8 cellular contexts compared by ENCODE assay signal in genomic region chr20:50931306-50932015, GRCh38. TPM values are rescaled to one million over a fixed set of nuclear protein-coding genes. Genes with fewer than 3 reads are reported as not detected.
DNase-seq lines count a peak whose midpoint lies in the region; ATAC-seq and TF ChIP-seq lines count a peak whose summit lies in the region.

TSS of gene ADNP (minus strand) at chr20:50931437. CDS start at chr20:50903996, 27,441 bp downstream.

- CTCF ChIA-PET in PC-3 (lab: Charles Lee), result interaction anchor here (0.6 to 1.4 kb wide), 7 partner anchors 27 to 766 kb away, joined by 3 to 11 read pairs (median 8); partner anchors contain the start of genes BCAS4, DPM1 and MOCS3

- peaks cover 31% of the 10 kb centered on the region for H3K4me1 ChIP-seq in PC-3 (ENCODE audit: insufficient read depth, low read length)

- POLR2A ChIA-PET in PC-3 (lab: Charles Lee; ENCODE audit: unreplicated experiment), result interaction anchor here (0.5 to 1.1 kb wide), 6 partner anchors 27 to 473 kb away, joined by 3 to 5 read pairs (median 3); partner anchors contain the start of genes BCAS4, DPM1 and MOCS3

- in situ Hi-C loops in KBM-7 (cut with MboI; ENCODE audit: low pct_unique_long_range_greater_than_20kb, low sequenced_read_pairs), result no loop called here

- H3K9ac ChIP-seq in PC-3 (ENCODE audit: low read length), result peak within 1 kb of the TSS; percentile 81

- no TSS peak for BruUV-seq in PC-3 (replicated peaks; lab: Mats Ljungman, UMichigan)

- peak; percentile 51 for ATAC-seq in GM21619 (IDR thresholded peaks at IDR 0.05; ENCODE audit: unreplicated experiment)
- peak; percentile 70 for ATAC-seq in PC-3

- H3K9me2 ChIP-seq in PC-3 (replicated peaks; ENCODE audit: low read length), result no peaks in the 10 kb centered on the region

- peaks cover 22% of the 10 kb centered on the region for H4K20me1 ChIP-seq in PC-3 (ENCODE audit: low read length)

- H3K4me3 ChIP-seq in PC-3 (ENCODE audit: low read length) (peak within 1 kb of the TSS; percentile 92), epithelial cell of proximal tubule (ENCODE audit: low read depth, low read length) (peak within 1 kb of the TSS; percentile 78)

- H3K27me3 ChIP-seq in PC-3 (ENCODE audit: low read length), result no peaks in the 10 kb centered on the region

- peak within 1 kb of the TSS; percentile 69 for H3K27ac ChIP-seq in PC-3 (ENCODE audit: low read length)

- intact Hi-C loops in PC-3 (cut with micrococcal nuclease), result loop anchor here (2.0 kb wide), 1 partner anchor 137 kb away; the partner anchor contains the start of gene BCAS4

- peaks cover 26% of the 10 kb centered on the region for H3F3A ChIP-seq in PC-3 (ENCODE audit: low read length, unreplicated experiment)

- TF ChIP-seq CTCF in PC-3 (conservative IDR thresholded peaks at IDR 0.05; ENCODE audit: low read depth, low read length) (peak; percentile 81), epithelial cell of proximal tubule (conservative IDR thresholded peaks at IDR 0.05; ENCODE audit: low read depth, low read length) (peak; percentile 57)

- DNase-seq in DMS53 (lab: John Stamatoyannopoulos, UW), result peak; percentile 98
- peak; percentile 96 for DNase-seq in KBM-7
- peak; percentile 89 for DNase-seq in PC-3
- DNase-seq in activated T-cell treated with anti-CD3 and anti-CD28 coated beads for 48 hours (ENCODE audit: low read depth), result peak; percentile 78
- DNase-seq in epithelial cell of proximal tubule (ENCODE audit: low read depth), result peak; percentile 66
- peak; percentile 94 for DNase-seq in mucosa of gallbladder (ENCODE audit: low spot score)
- peak; percentile 74 for DNase-seq in stimulated activated CD8-positive, alpha-beta memory T cell treated with anti-CD3 and anti-CD28 coated beads, Interleukin-4, amount 100 ng/mL, for 24 hours (ENCODE audit: low read depth)

- H3K79me2 ChIP-seq in PC-3 (ENCODE audit: low read length), result peaks cover 41% of the 10 kb centered on the region

- peak within 1 kb of the TSS; percentile 82 for H2AFZ ChIP-seq in PC-3 (ENCODE audit: low read length)

- peak within 1 kb of the TSS; percentile 84 for H3K4me2 ChIP-seq in PC-3 (ENCODE audit: low read length)

- H3K36me3 ChIP-seq in PC-3 (ENCODE audit: low read depth, low read length), result peaks cover 51% of the 10 kb centered on the region

- H3K9me3 ChIP-seq in PC-3 (ENCODE audit: low read length), result no peaks in the 10 kb centered on the region

RNA-seq across cellular contexts. Expression of gene ADNP, which starts in this region (rescaled TPM):
- total RNA-seq in PC-3 (2014; rRNA removed) (27.5 and 45.0 TPM in 2 replicates), epithelial cell of proximal tubule (17.1 and 19.0 TPM in 2 replicates), mucosa of gallbladder (68.9 TPM)

Comparison
In these comparisons a context has a peak if more than half of its experiments do, and no peak if none do; other contexts are left out.
1. Peak in every context shown above with its lines: DNase-seq, ATAC-seq, H3K4me3 ChIP-seq and H3K27ac ChIP-seq.